In genomic region chr5:113224605-113225065, GRCh38 we compare ENCODE assay signal across 21 cellular contexts.
DNase-seq lines count a peak whose midpoint lies in the region; ATAC-seq and TF ChIP-seq lines count a peak whose summit lies in the region.
"Had no signal": no experiment of that assay in that cellular context is flagged by ENCODE, and none has a peak within 500 bp of the region (broad histone marks: within the 10 kb centered on the region; RNA-seq: fewer than 3 reads in every experiment).

No MANE protein-coding gene starts in this region.

- H3K4me1 Mint-ChIP-seq in HFFc6 (ENCODE audit: low read depth) = 0 out of 2 replicates have a peak, but pooled peaks cover 6% of the 10 kb centered on the region
- peaks cover 0 to 2% (median 0%) of the 10 kb centered on the region in 7 donors for H3K4me1 Mint-ChIP-seq in naive thymus-derived CD4-positive, alpha-beta T cell
- H3K4me1 Mint-ChIP-seq: activated naive CD8-positive, alpha-beta T cell treated with anti-CD3 and anti-CD28 coated beads, Interleukin-2, amount 50 U/mL, for 24 hours had no signal

- H3F3A ChIP-seq in PC-9 (ENCODE audit: insufficient read depth, low read depth) = no peaks in the 10 kb centered on the region

- intact Hi-C loops in PC-9 (cut with micrococcal nuclease; ENCODE audit: unreplicated experiment) = no loop called here
- intact Hi-C loops in naive thymus-derived CD4-positive, alpha-beta T cell (cut with micrococcal nuclease) = no loop called here

- H3K27ac ChIP-seq in osteoblast (ENCODE audit: low read depth, low read length) = peak overlapping the region; percentile 52
- H3K27ac ChIP-seq in PC-9 = no peak overlapping the region
- H3K27ac ChIP-seq in naive thymus-derived CD4-positive, alpha-beta T cell (ENCODE audit: low read depth, low read length) = no peak overlapping the region
- H3K27ac ChIP-seq: C4-2B, ovary, upper lobe of right lung had no signal

- H3K4me1 ChIP-seq in osteoblast (ENCODE audit: insufficient read depth, low read length) = peaks cover 22% of the 10 kb centered on the region
- peaks cover 6% of the 10 kb centered on the region; the same call in 1 of the 2 replicates for H3K4me1 ChIP-seq in PC-9 (replicated peaks; ENCODE audit: insufficient read depth)
- no peaks in the 10 kb centered on the region for H3K4me1 ChIP-seq in naive thymus-derived CD4-positive, alpha-beta T cell (ENCODE audit: control insufficient read depth in 2 of 2, insufficient read depth in 2 of 2, low read length in 2 of 2)
- H3K4me1 ChIP-seq: upper lobe of right lung had no signal

- DNase-seq in H4 (ENCODE audit: low spot score) (peak; percentile 52), amniotic epithelial cell (ENCODE audit: low read depth) (peak; percentile 44), fibroblast of villous mesenchyme (ENCODE audit: low read depth) (peak; percentile 94), osteoblast (ENCODE audit: insufficient read length, low spot score, missing footprints) (no peak), cerebellar nuclear complex (lab: John Stamatoyannopoulos, UW) (no peak), HFFc6 (no peak), PC-9 (no peak)
- no peak for DNase-seq in naive thymus-derived CD4-positive, alpha-beta T cell
- DNase-seq: activated CD4-positive, alpha-beta memory T cell treated with anti-CD3 and anti-CD28 coated beads for 36 hours; activated effector memory CD4-positive, alpha-beta T cell treated with anti-CD3 and anti-CD28 coated beads, Interleukin-2, amount 50 U/mL, for 16 hours; activated naive CD8-positive, alpha-beta T cell treated with anti-CD3 and anti-CD28 coated beads, Interleukin-2, amount 50 U/mL, for 24 hours; islet precursor cell; MV-4-11; NCI-H1694; NCI-H2171 treated with DMSO at 0.1 percent for 48 hours; NCI-H526; ovary; substantia nigra; upper lobe of right lung had no signal

- H3K4me3 ChIP-seq in fibroblast of villous mesenchyme (ENCODE audit: low read depth, low read length) (no peak overlapping the region), osteoblast (ENCODE audit: insufficient read depth, low read length) (no peak overlapping the region), PC-9 (no peak overlapping the region)
- H3K4me3 ChIP-seq in naive thymus-derived CD4-positive, alpha-beta T cell (ENCODE audit: low read length) = no peak overlapping the region
- H3K4me3 ChIP-seq: HAP-1, ovary, upper lobe of right lung had no signal

- POLR2A ChIA-PET in PC-9 (lab: Charles Lee; ENCODE audit: unreplicated experiment) = no interaction called here
- POLR2A ChIA-PET in naive thymus-derived CD4-positive, alpha-beta T cell (lab: Charles Lee) = no interaction called here

- no peaks in the 10 kb centered on the region for H3K36me3 ChIP-seq in osteoblast (ENCODE audit: insufficient read depth, low read length)
- H3K36me3 ChIP-seq in PC-9 (ENCODE audit: low read depth) = no peaks in the 10 kb centered on the region
- H3K36me3 ChIP-seq in naive thymus-derived CD4-positive, alpha-beta T cell (ENCODE audit: control insufficient read depth in 2 of 3, insufficient read depth in 3 of 3, low read length in 3 of 3) = no peaks in the 10 kb centered on the region
- H3K36me3 ChIP-seq: HAP-1, ovary, upper lobe of right lung had no signal

- H3K27me3 ChIP-seq in osteoblast (ENCODE audit: insufficient read depth, low read length) = no peaks in the 10 kb centered on the region
- no peaks in the 10 kb centered on the region for H3K27me3 ChIP-seq in PC-9 (ENCODE audit: insufficient read depth, low read depth)
- H3K27me3 ChIP-seq in naive thymus-derived CD4-positive, alpha-beta T cell (ENCODE audit: control insufficient read depth in 2 of 2, insufficient read depth in 2 of 2, low read length in 2 of 2) = no peaks in the 10 kb centered on the region
- H3K27me3 ChIP-seq: ovary, upper lobe of right lung had no signal

- H3K9me3 ChIP-seq in osteoblast (ENCODE audit: low read depth, low read length) (no peaks in the 10 kb centered on the region), PC-9 (ENCODE audit: insufficient read depth, low read depth) (no peaks in the 10 kb centered on the region)
- H3K9me3 ChIP-seq in naive thymus-derived CD4-positive, alpha-beta T cell (ENCODE audit: control insufficient read depth in 2 of 3, low read length in 3 of 3) = no peaks in the 10 kb centered on the region
- H3K9me3 ChIP-seq: ovary, upper lobe of right lung had no signal

- no peaks in the 10 kb centered on the region for H3K79me2 ChIP-seq in osteoblast (ENCODE audit: insufficient read depth, low read length)
- H3K79me2 ChIP-seq in PC-9 (ENCODE audit: low read depth) = no peaks in the 10 kb centered on the region

- BruUV-seq in PC-9 (replicated peaks; lab: Mats Ljungman, UMichigan) = no TSS peak

- CTCF ChIA-PET in PC-9 (lab: Charles Lee) = interaction anchor here (0.6 kb wide), 1 partner anchor 331 kb away, joined by 9 read pairs; no protein-coding TSS in a partner anchor
- CTCF ChIA-PET in naive thymus-derived CD4-positive, alpha-beta T cell (lab: Charles Lee) = no interaction called here

- H3K27me3 Mint-ChIP-seq in HFFc6 (ENCODE audit: insufficient read depth) = no peaks in the 10 kb centered on the region; the same call in none of the 2 replicates
- peaks cover 0 to 17% (median 13%) of the 10 kb centered on the region in 5 donors for H3K27me3 Mint-ChIP-seq in naive thymus-derived CD4-positive, alpha-beta T cell
- H3K27me3 Mint-ChIP-seq: activated CD4-positive, alpha-beta memory T cell treated with anti-CD3 and anti-CD28 coated beads for 36 hours had no signal

- TF ChIP-seq CTCF in fibroblast of villous mesenchyme (IDR thresholded peaks at IDR 0.05; ENCODE audit: insufficient read depth, low read depth, low read length) = no peak
- no peak for TF ChIP-seq CTCF in osteoblast (IDR thresholded peaks at IDR 0.05; ENCODE audit: extremely low read depth, low read depth, low read length)
- TF ChIP-seq CTCF in HFFc6 (IDR thresholded peaks at IDR 0.05) = no peak
- no peak for TF ChIP-seq CTCF in PC-9 (conservative IDR thresholded peaks at IDR 0.05)

- H3K36me3 Mint-ChIP-seq in HFFc6 (ENCODE audit: low read depth) = no peaks in the 10 kb centered on the region
- H3K36me3 Mint-ChIP-seq in naive thymus-derived CD4-positive, alpha-beta T cell = peaks cover 0 to 8% (median 0%) of the 10 kb centered on the region in 5 donors
- H3K36me3 Mint-ChIP-seq: activated CD4-positive, alpha-beta memory T cell treated with anti-CD3 and anti-CD28 coated beads for 36 hours had no signal

- H3K9me3 Mint-ChIP-seq in HFFc6 = no peaks in the 10 kb centered on the region
- H3K9me3 Mint-ChIP-seq in naive thymus-derived CD4-positive, alpha-beta T cell = peaks cover 0 to 1% (median 0%) of the 10 kb centered on the region in 11 donors
- H3K9me3 Mint-ChIP-seq: activated CD4-positive, alpha-beta memory T cell treated with anti-CD3 and anti-CD28 coated beads for 36 hours; activated naive CD8-positive, alpha-beta T cell treated with anti-CD3 and anti-CD28 coated beads, Interleukin-2, amount 50 U/mL, for 24 hours had no signal

- ATAC-seq in naive thymus-derived CD4-positive, alpha-beta T cell = no peak
- ATAC-seq: activated naive CD8-positive, alpha-beta T cell treated with anti-CD3 and anti-CD28 coated beads, Interleukin-2, amount 50 U/mL, for 24 hours; upper lobe of right lung had no signal

- H4K20me1 ChIP-seq in osteoblast (ENCODE audit: insufficient read depth, low read length) (no peaks in the 10 kb centered on the region), PC-9 (ENCODE audit: insufficient read depth) (no peaks in the 10 kb centered on the region)

- no peak overlapping the region for H3K4me2 ChIP-seq in osteoblast (ENCODE audit: insufficient read depth, low read length)
- H3K4me2 ChIP-seq in PC-9 = no peak overlapping the region

- H3K4me3 Mint-ChIP-seq in HFFc6 = no peak overlapping the region
- no peak overlapping the region for H3K4me3 Mint-ChIP-seq in naive thymus-derived CD4-positive, alpha-beta T cell
- H3K4me3 Mint-ChIP-seq: activated CD4-positive, alpha-beta memory T cell treated with anti-CD3 and anti-CD28 coated beads for 36 hours; activated naive CD8-positive, alpha-beta T cell treated with anti-CD3 and anti-CD28 coated beads, Interleukin-2, amount 50 U/mL, for 24 hours had no signal

- H2AFZ ChIP-seq in osteoblast (ENCODE audit: low read length) (peak overlapping the region; percentile 23), PC-9 (no peak overlapping the region)

- H3K9me2 ChIP-seq in PC-9 (ENCODE audit: insufficient read depth) = no peaks in the 10 kb centered on the region

- H3K27ac Mint-ChIP-seq in HFFc6 = no peak overlapping the region
- H3K27ac Mint-ChIP-seq in naive thymus-derived CD4-positive, alpha-beta T cell = no peak overlapping the region
- H3K27ac Mint-ChIP-seq: activated CD4-positive, alpha-beta memory T cell treated with anti-CD3 and anti-CD28 coated beads for 36 hours; activated naive CD8-positive, alpha-beta T cell treated with anti-CD3 and anti-CD28 coated beads, Interleukin-2, amount 50 U/mL, for 24 hours had no signal

Comparison
In these comparisons a context has a peak if more than half of its experiments do, and no peak if none do; other contexts are left out.
1. DNase-seq: peak in H4 (single experiment), amniotic epithelial cell (single experiment) and fibroblast of villous mesenchyme (single experiment); none in osteoblast (single experiment), cerebellar nuclear complex (0 of 2), HFFc6 (single experiment), PC-9 (0 of 2) and naive thymus-derived CD4-positive, alpha-beta T cell (0 of 9).